8 cellular contexts compared by ENCODE assay signal in genomic region chrX:106894392-106894909, GRCh38. TPM values are rescaled to one million over a fixed set of nuclear protein-coding genes. Genes with fewer than 3 reads are reported as not detected.
DNase-seq lines count a peak whose midpoint lies in the region; ATAC-seq and TF ChIP-seq lines count a peak whose summit lies in the region.

No MANE protein-coding gene starts in this region.

- H3K9me3 Mint-ChIP-seq in CD4-positive, CD25-positive, alpha-beta regulatory T cell = no peaks in the 10 kb centered on the region

- no peak overlapping the region for H3K4me3 ChIP-seq in CD4-positive, CD25-positive, alpha-beta regulatory T cell (ENCODE audit: low read depth, low read length)
- H3K4me3 ChIP-seq in HL-60 (replicated peaks; ENCODE audit: insufficient read depth, low read length) (no peak overlapping the region), uterus (no peak overlapping the region)

- H3K4me1 ChIP-seq in CD4-positive, CD25-positive, alpha-beta regulatory T cell (ENCODE audit: control insufficient read depth, insufficient read depth, low read length, poor library complexity, severe bottlenecking) = no peaks in the 10 kb centered on the region
- no peaks in the 10 kb centered on the region for H3K4me1 ChIP-seq in uterus

- no peak overlapping the region for H3K27ac Mint-ChIP-seq in CD4-positive, CD25-positive, alpha-beta regulatory T cell

- H3K36me3 Mint-ChIP-seq in CD4-positive, CD25-positive, alpha-beta regulatory T cell = no peaks in the 10 kb centered on the region

- no peak overlapping the region for H3K27ac ChIP-seq in CD4-positive, CD25-positive, alpha-beta regulatory T cell (ENCODE audit: insufficient read depth, low read length, poor library complexity, severe bottlenecking)
- no peak overlapping the region for H3K27ac ChIP-seq in HL-60 (replicated peaks)
- peak overlapping the region; percentile 38 to 53 for H3K27ac ChIP-seq in uterus

- no peaks in the 10 kb centered on the region for H3K4me1 Mint-ChIP-seq in CD4-positive, CD25-positive, alpha-beta regulatory T cell

- TF ChIP-seq CTCF in HL-60 (IDR thresholded peaks at IDR 0.05; ENCODE audit: insufficient read depth, low read length) = peak; percentile 63
- peak; percentile 58 to 77 (median 63) for TF ChIP-seq CTCF in uterus (IDR thresholded peaks at IDR 0.05)

- H3K27me3 Mint-ChIP-seq in CD4-positive, CD25-positive, alpha-beta regulatory T cell = no peaks in the 10 kb centered on the region

- no peaks in the 10 kb centered on the region for H3K27me3 ChIP-seq in CD4-positive, CD25-positive, alpha-beta regulatory T cell (ENCODE audit: control insufficient read depth, insufficient read depth, low read length)
- no peaks in the 10 kb centered on the region for H3K27me3 ChIP-seq in HL-60 (ENCODE audit: insufficient read depth, poor library complexity, severe bottlenecking)
- peaks cover 0 to 5% of the 10 kb centered on the region in 2 donors for H3K27me3 ChIP-seq in uterus

- no peaks in the 10 kb centered on the region for H3K9me3 ChIP-seq in CD4-positive, CD25-positive, alpha-beta regulatory T cell (ENCODE audit: control insufficient read depth in 2 of 2, low read length in 2 of 2)
- H3K9me3 ChIP-seq in uterus = no peaks in the 10 kb centered on the region

- no peak for TF ChIP-seq POLR2A in uterus (IDR thresholded peaks at IDR 0.05)

- peak; percentile 37 to 52 for ATAC-seq in CD4-positive, CD25-positive, alpha-beta regulatory T cell (ENCODE audit: low read depth in 2 of 2)

- H3K4me3 Mint-ChIP-seq in CD4-positive, CD25-positive, alpha-beta regulatory T cell = no peak overlapping the region

- H3K36me3 ChIP-seq in CD4-positive, CD25-positive, alpha-beta regulatory T cell (ENCODE audit: control insufficient read depth, insufficient read depth, low read length) = no peaks in the 10 kb centered on the region
- H3K36me3 ChIP-seq in uterus = no peaks in the 10 kb centered on the region

- intact Hi-C loops in uterus (cut with DNase I; ENCODE audit: low total_unique reads) = no loop called here

- DNase-seq in CD4-positive, CD25-positive, alpha-beta regulatory T cell = peak; percentile 2 to 54 (median 44)
- DNase-seq in GM19240 (ENCODE audit: insufficient read length, low spot score) (peak; percentile 14), HL-60 (ENCODE audit: low read depth in 1 of 2, low spot score in 1 of 2) (peak; percentile 2 to 48), NOMO-1 treated with dmso at 0.1 percent for 144 hours (lab: John Stamatoyannopoulos, UW; ENCODE audit: unreplicated experiment) (peak; percentile 7), fibroblast of the conjunctiva (ENCODE audit: low read depth) (peak; percentile 65), occipital lobe (lab: John Stamatoyannopoulos, UW) (peak; percentile 33), uterus (peak; percentile 46 to 52)
- peak; percentile 55 to 68 for DNase-seq in activated T-cell treated with anti-CD3 and anti-CD28 coated beads, Interleukin-2, amount 50 U/mL, for 48 hours

RNA-seq across cellular contexts. Expression of gene RIPPLY1, which starts 8.7 kb away (rescaled TPM):
- total RNA-seq in CD4-positive, CD25-positive, alpha-beta regulatory T cell = not detected
- not detected for polyA plus RNA-seq in CD4-positive, CD25-positive, alpha-beta regulatory T cell
- total RNA-seq in occipital lobe = not detected
- not detected for total RNA-seq in uterus

RNA-seq across cellular contexts. Expression of gene CLDN2, which starts 25.8 kb away (rescaled TPM):
- not detected for total RNA-seq in CD4-positive, CD25-positive, alpha-beta regulatory T cell
- not detected for polyA plus RNA-seq in CD4-positive, CD25-positive, alpha-beta regulatory T cell
- total RNA-seq in occipital lobe = not detected
- total RNA-seq in uterus = 1 to 10 TPM in 1 of 4 donors, not detected in 3; 1.4 TPM

Comparison
In these comparisons a context has a peak if more than half of its experiments do, and no peak if none do; other contexts are left out.
1. DNase-seq: peak in every context shown above with its lines; median percentile 65 in fibroblast of the conjunctiva; 62 in activated T-cell treated with anti-CD3 and anti-CD28 coated beads, Interleukin-2, amount 50 U/mL, for 48 hours; 49 in uterus; 44 in CD4-positive, CD25-positive, alpha-beta regulatory T cell; 33 in occipital lobe; 25 in HL-60; 14 in GM19240; 7 in NOMO-1 treated with dmso at 0.1 percent for 144 hours.
2. H3K27ac ChIP-seq: peak in uterus (2 of 2); none in CD4-positive, CD25-positive, alpha-beta regulatory T cell (single experiment) and HL-60 (single experiment).